Comparison of ENCODE assay signal across 8 cellular contexts in the genomic region with DNA sequence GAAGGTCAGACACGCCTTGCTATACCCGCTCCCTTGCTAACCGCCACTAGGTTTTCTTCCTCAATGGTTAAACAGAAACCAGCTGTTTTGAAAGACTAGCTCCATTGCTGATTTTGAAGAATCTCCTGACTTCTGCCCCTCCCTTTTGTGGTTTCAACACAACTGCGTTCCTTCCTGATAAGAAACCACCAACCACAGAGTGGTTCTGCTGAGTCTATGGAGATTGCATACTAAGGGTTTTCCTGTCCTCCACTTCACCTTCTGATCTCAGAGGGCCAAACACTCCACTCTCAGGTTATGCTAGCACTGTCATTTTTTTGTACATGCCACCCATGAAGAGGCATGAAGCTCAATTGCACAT.
DNase-seq lines count a peak whose midpoint lies in the region; ATAC-seq and TF ChIP-seq lines count a peak whose summit lies in the region.

No MANE protein-coding gene starts in this region.

- H3K27me3 ChIP-seq in CD4-positive, CD25-positive, alpha-beta regulatory T cell (ENCODE audit: control insufficient read depth, insufficient read depth, low read length): peaks cover 32% of the 10 kb centered on the region
- H3K27me3 ChIP-seq in right atrium auricular region: no peaks in the 10 kb centered on the region

- peaks cover 68% of the 10 kb centered on the region for H3K27me3 Mint-ChIP-seq in CD4-positive, CD25-positive, alpha-beta regulatory T cell
- H3K27me3 Mint-ChIP-seq in chondrocyte (ENCODE audit: low read depth): no peaks in the 10 kb centered on the region

- peaks cover 6 to 23% (median 18%) of the 10 kb centered on the region in 4 donors for H3K4me1 Mint-ChIP-seq in CD4-positive, CD25-positive, alpha-beta regulatory T cell
- no peaks in the 10 kb centered on the region for H3K4me1 Mint-ChIP-seq in chondrocyte (ENCODE audit: low read depth)

- ATAC-seq in CD4-positive, CD25-positive, alpha-beta regulatory T cell (ENCODE audit: low read depth in 2 of 2): peak; percentile 53 to 67
- peak; percentile 66 for ATAC-seq in GM19025 (IDR thresholded peaks at IDR 0.05; ENCODE audit: low read depth, unreplicated experiment)
- ATAC-seq in HG03432 (IDR thresholded peaks at IDR 0.05; ENCODE audit: unreplicated experiment): peak; percentile 91

- H3K9me3 Mint-ChIP-seq in CD4-positive, CD25-positive, alpha-beta regulatory T cell: peaks cover 0 to 4% (median 0%) of the 10 kb centered on the region in 7 donors
- no peaks in the 10 kb centered on the region for H3K9me3 Mint-ChIP-seq in chondrocyte (ENCODE audit: low read depth)

- no peaks in the 10 kb centered on the region for H3K36me3 ChIP-seq in CD4-positive, CD25-positive, alpha-beta regulatory T cell (ENCODE audit: control insufficient read depth, insufficient read depth, low read length)
- H3K36me3 ChIP-seq in right atrium auricular region: no peaks in the 10 kb centered on the region

- H3K9me3 ChIP-seq in CD4-positive, CD25-positive, alpha-beta regulatory T cell (ENCODE audit: control insufficient read depth in 2 of 2, low read length in 2 of 2): no peaks in the 10 kb centered on the region
- no peaks in the 10 kb centered on the region for H3K9me3 ChIP-seq in right atrium auricular region

- TF ChIP-seq CTCF in right atrium auricular region (IDR thresholded peaks at IDR 0.05) (no peak), chondrocyte (IDR thresholded peaks at IDR 0.05) (no peak)

- H3K4me3 Mint-ChIP-seq in CD4-positive, CD25-positive, alpha-beta regulatory T cell: peak overlapping the region; percentile 14 to 74 (median 57)
- no peak overlapping the region for H3K4me3 Mint-ChIP-seq in chondrocyte (ENCODE audit: unreplicated experiment)

- H3K27ac ChIP-seq in CD4-positive, CD25-positive, alpha-beta regulatory T cell (ENCODE audit: insufficient read depth, low read length, poor library complexity, severe bottlenecking): no peak overlapping the region
- no peak overlapping the region for H3K27ac ChIP-seq in right atrium auricular region

- peak in 2 of 3 donors; percentile 27 to 86 for DNase-seq in CD4-positive, CD25-positive, alpha-beta regulatory T cell
- peak; percentile 72 for DNase-seq in SW480 (ENCODE audit: low spot score)
- peak; percentile 47 for DNase-seq in right atrium auricular region (ENCODE audit: low spot score)
- DNase-seq in NCI-H1694 treated with DMSO at 0.1 percent for 48 hours (lab: John Stamatoyannopoulos, UW): no peak
- DNase-seq in chondrocyte (ENCODE audit: low spot score): no peak
- no peak for DNase-seq in NCI-H1417 treated with DMSO at 0.1 percent for 48 hours (lab: John Stamatoyannopoulos, UW)

- peak overlapping the region; percentile 33 for H3K4me3 ChIP-seq in CD4-positive, CD25-positive, alpha-beta regulatory T cell (ENCODE audit: low read depth, low read length)
- H3K4me3 ChIP-seq in right atrium auricular region: no peak overlapping the region

- peaks cover 15% of the 10 kb centered on the region for H3K4me1 ChIP-seq in CD4-positive, CD25-positive, alpha-beta regulatory T cell (ENCODE audit: control insufficient read depth, insufficient read depth, low read length, poor library complexity, severe bottlenecking)
- no peaks in the 10 kb centered on the region for H3K4me1 ChIP-seq in right atrium auricular region

- peak overlapping the region in 2 of 3 donors; percentile 7 to 64 for H3K27ac Mint-ChIP-seq in CD4-positive, CD25-positive, alpha-beta regulatory T cell
- H3K27ac Mint-ChIP-seq in chondrocyte (ENCODE audit: unreplicated experiment): no peak overlapping the region

- no peaks in the 10 kb centered on the region for H3K36me3 Mint-ChIP-seq in CD4-positive, CD25-positive, alpha-beta regulatory T cell
- H3K36me3 Mint-ChIP-seq in chondrocyte (ENCODE audit: low read depth): peaks cover 1% of the 10 kb centered on the region

Comparison
In these comparisons a context has a peak if more than half of its experiments do, and no peak if none do; other contexts are left out.
1. DNase-seq: peak in CD4-positive, CD25-positive, alpha-beta regulatory T cell (2 of 3), SW480 (single experiment) and right atrium auricular region (single experiment); none in NCI-H1694 treated with DMSO at 0.1 percent for 48 hours (single experiment), chondrocyte (single experiment) and NCI-H1417 treated with DMSO at 0.1 percent for 48 hours (single experiment).
2. Peak in every context shown above with its lines, with median percentiles within 50 percentile points of each other: ATAC-seq.